Comparison of ENCODE assay signal across 9 cellular contexts in genomic region chr18:3250237-3251107, GRCh38. TPM values are rescaled to one million over a fixed set of nuclear protein-coding genes. Genes with fewer than 3 reads are reported as not detected.
DNase-seq lines count a peak whose midpoint lies in the region; ATAC-seq and TF ChIP-seq lines count a peak whose summit lies in the region.
"Had no signal": no experiment of that assay in that cellular context is flagged by ENCODE, and none has a peak within 500 bp of the region (broad histone marks: within the 10 kb centered on the region; RNA-seq: fewer than 3 reads in every experiment).

No MANE protein-coding gene starts in this region.

- peak overlapping the region; percentile 21 for H3K4me3 ChIP-seq in CD8-positive, alpha-beta T cell (ENCODE audit: low read depth, low read length)
- H3K4me3 ChIP-seq in NB4 (ENCODE audit: low read depth, low read length): peak overlapping the region; percentile 46

- TF ChIP-seq CTCF in CD8-positive, alpha-beta T cell (IDR thresholded peaks at IDR 0.05): no peak
- TF ChIP-seq CTCF in NB4 (IDR thresholded peaks at IDR 0.05; ENCODE audit: low read depth, low read length) (no peak), nephron (IDR thresholded peaks at IDR 0.05; ENCODE audit: unreplicated experiment in 3 of 3) (no peak)

- peaks cover 24% of the 10 kb centered on the region for H3K36me3 ChIP-seq in CD8-positive, alpha-beta T cell (ENCODE audit: insufficient read depth, low read length)

- peak overlapping the region; percentile 92 for H3K4me3 Mint-ChIP-seq in CD8-positive, alpha-beta T cell
- peak overlapping the region; percentile 70 to 82 (median 80) for H3K4me3 Mint-ChIP-seq in nephron

- ATAC-seq in CD8-positive, alpha-beta T cell: no peak
- ATAC-seq in HG03571 (IDR thresholded peaks at IDR 0.05; ENCODE audit: unreplicated experiment): no peak

- peak overlapping the region; percentile 7 for H3K27ac ChIP-seq in CD8-positive, alpha-beta T cell (ENCODE audit: low read depth, low read length)
- H3K27ac ChIP-seq in cingulate gyrus (ENCODE audit: low read depth, low read length): peak overlapping the region; percentile 41

- TF ChIP-seq POLR2A in NB4 (IDR thresholded peaks at IDR 0.05; ENCODE audit: extremely low read depth, insufficient read length): no peak

- CTCF ChIA-PET in CD8-positive, alpha-beta T cell (lab: Charles Lee): interaction anchor here (0.9 to 1.5 kb wide), 6 partner anchors 10 to 256 kb away, joined by 3 to 7 read pairs (median 3); no protein-coding TSS in a partner anchor

- peaks cover 47% of the 10 kb centered on the region for H3K4me1 ChIP-seq in CD8-positive, alpha-beta T cell (ENCODE audit: insufficient read depth, low read length)

- H3K9me3 ChIP-seq in CD8-positive, alpha-beta T cell (ENCODE audit: low read length): no peaks in the 10 kb centered on the region

- H3K27ac Mint-ChIP-seq in CD8-positive, alpha-beta T cell: peak overlapping the region; percentile 94
- peak overlapping the region; percentile 42 to 71 (median 53) for H3K27ac Mint-ChIP-seq in nephron

- H3K4me1 Mint-ChIP-seq in CD8-positive, alpha-beta T cell (ENCODE audit: low read depth): peaks cover 67% of the 10 kb centered on the region
- peaks cover 43% of the 10 kb centered on the region for H3K4me1 Mint-ChIP-seq in nephron

- no peak for DNase-seq in CD8-positive, alpha-beta T cell
- DNase-seq in NB4 (ENCODE audit: low read depth) (no peak), NCI-H510A treated with DMSO at 0.1 percent for 48 hours (lab: John Stamatoyannopoulos, UW) (no peak), NOMO-1 (lab: John Stamatoyannopoulos, UW; ENCODE audit: unreplicated experiment in 2 of 2) (no peak), cerebellar nuclear complex (lab: John Stamatoyannopoulos, UW) (no peak)
- DNase-seq: activated gamma-delta T cell treated with Interleukin-2 at 50 U/mL for 16 hours had no signal

- H3K36me3 Mint-ChIP-seq in CD8-positive, alpha-beta T cell: peaks cover 59% of the 10 kb centered on the region
- H3K36me3 Mint-ChIP-seq in nephron (ENCODE audit: low read depth): peaks cover 41% of the 10 kb centered on the region

- H3K9me3 Mint-ChIP-seq in CD8-positive, alpha-beta T cell: no peaks in the 10 kb centered on the region
- H3K9me3 Mint-ChIP-seq in nephron: no peaks in the 10 kb centered on the region

- POLR2A ChIA-PET in CD8-positive, alpha-beta T cell (lab: Charles Lee): interaction anchor here (0.8 to 8.9 kb wide), 4 partner anchors 10 to 200 kb away, joined by 3 to 131 read pairs (median 4); partner anchors contain the start of gene MYL12B

- intact Hi-C loops in CD8-positive, alpha-beta T cell (cut with DNase I, micrococcal nuclease): no loop called here

- H3K27me3 ChIP-seq in CD8-positive, alpha-beta T cell (ENCODE audit: insufficient read depth, low read length): no peaks in the 10 kb centered on the region

- no peaks in the 10 kb centered on the region for H3K27me3 Mint-ChIP-seq in CD8-positive, alpha-beta T cell (ENCODE audit: low read depth)
- H3K27me3 Mint-ChIP-seq in nephron (ENCODE audit: low read depth): no peaks in the 10 kb centered on the region

RNA-seq across cellular contexts. Expression of gene MYL12A, which starts 2.9 kb away (rescaled TPM):
- 100 to 1,000 TPM; 129 to 137 TPM for total RNA-seq in CD8-positive, alpha-beta T cell

RNA-seq across cellular contexts. Expression of gene MYL12B, which starts 11.5 kb away (rescaled TPM):
- 100 to 1,000 TPM; 117 to 132 TPM for total RNA-seq in CD8-positive, alpha-beta T cell

RNA-seq across cellular contexts. Expression of gene MYOM1, which starts 30.7 kb away (rescaled TPM):
- total RNA-seq in CD8-positive, alpha-beta T cell: 1 to 10 TPM; 2.7 to 3.3 TPM
